Comparison of ENCODE assay signal across 8 cellular contexts in the genomic region with DNA sequence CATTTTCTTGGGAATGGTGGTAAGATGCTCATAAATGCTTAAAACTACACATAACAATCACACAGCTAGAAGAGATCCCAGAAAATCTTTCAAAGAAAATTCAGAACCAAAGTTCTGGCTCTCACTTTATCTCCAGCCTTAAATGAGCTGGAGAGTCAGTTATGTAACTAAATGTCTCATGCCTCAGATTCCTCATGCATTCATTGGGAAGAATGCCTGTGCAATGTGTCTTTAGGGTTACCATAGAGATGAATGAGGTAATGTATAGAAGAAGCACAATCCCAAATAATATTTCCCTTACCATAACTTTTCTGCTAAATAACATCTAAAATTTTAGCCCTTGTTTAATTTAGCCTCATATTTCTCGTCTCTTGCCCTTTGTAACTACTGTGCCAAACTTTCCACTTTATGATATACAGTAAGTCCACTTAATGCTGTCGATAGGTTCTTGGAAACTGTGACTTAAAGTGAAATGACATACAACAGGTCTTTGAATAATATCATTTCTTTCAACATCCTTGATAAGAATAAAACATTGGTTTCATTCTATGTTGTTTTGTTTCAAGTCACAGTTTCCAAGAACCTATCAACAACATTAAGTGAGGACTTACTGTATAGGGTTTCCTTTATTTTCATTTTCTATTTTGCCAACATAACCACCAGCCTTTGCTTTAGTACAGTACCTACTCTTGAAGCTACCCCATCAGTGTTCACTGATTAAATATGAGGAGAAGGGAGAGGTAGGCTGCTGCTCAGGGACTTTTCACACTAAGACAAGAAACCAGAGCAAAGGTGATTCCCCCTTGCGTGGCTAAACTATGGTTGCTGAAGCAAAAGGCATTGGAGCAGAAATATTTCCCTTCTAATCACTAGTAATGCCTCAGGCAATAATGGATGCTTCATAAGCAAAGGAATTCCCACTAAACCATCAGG.
A peak's percentile ranks its signal among the peaks of the same experiment; 100 is the strongest.
DNase-seq lines count a peak whose midpoint lies in the region; ATAC-seq, FAIRE-seq and TF ChIP-seq lines count a peak whose summit lies in the region.

No MANE protein-coding gene starts in this region.

- no peak for FAIRE-seq in endothelial cell of umbilical vein (lab: Jason Lieb, UNC)

- H3K27ac ChIP-seq in AG04450 (ENCODE audit: low read depth, low read length) = no peak overlapping the region
- H3K27ac ChIP-seq in endothelial cell of umbilical vein (ENCODE audit: insufficient read depth, low read depth, low read length) = no peak overlapping the region

- peak; percentile 48 for ATAC-seq in GM21360 (IDR thresholded peaks at IDR 0.05; ENCODE audit: unreplicated experiment)

- no peaks in the 10 kb centered on the region for H3K9me1 ChIP-seq in endothelial cell of umbilical vein (replicated peaks; ENCODE audit: control insufficient read depth, extremely low read depth, insufficient read depth, low read length)

- TF ChIP-seq CTCF in AG04450 (IDR thresholded peaks at IDR 0.05; ENCODE audit: low read depth, low read length) = no peak
- TF ChIP-seq CTCF in endothelial cell of umbilical vein (IDR thresholded peaks at IDR 0.05; ENCODE audit: extremely low read depth in 1 of 2, insufficient read depth in 1 of 2, low read depth in 1 of 2, low read length in 2 of 2) = no peak
- no peak for TF ChIP-seq CTCF in GM20000 (IDR thresholded peaks at IDR 0.05; ENCODE audit: extremely low read depth, missing control alignments)

- DNase-seq in AG04450 (ENCODE audit: low read depth, low spot score) (peak; percentile 44), NCI-H1048 (lab: John Stamatoyannopoulos, UW) (peak; percentile 2), endothelial cell of umbilical vein (ENCODE audit: low read depth, low spot score) (peak; percentile 15), NCI-H2107 treated with DMSO at 0.1 percent for 48 hours (lab: John Stamatoyannopoulos, UW; ENCODE audit: unreplicated experiment) (no peak), NOMO-1 treated with DMSO at 0.1 percent for 48 hours (lab: John Stamatoyannopoulos, UW; ENCODE audit: unreplicated experiment) (no peak), GM20000 (ENCODE audit: low spot score) (no peak), NCI-H524 treated with DMSO at 0.1 percent for 48 hours (lab: John Stamatoyannopoulos, UW) (no peak)

- no peaks in the 10 kb centered on the region for H3K36me3 ChIP-seq in endothelial cell of umbilical vein (ENCODE audit: control insufficient read depth in 2 of 2, extremely low read depth in 1 of 2, insufficient read depth in 2 of 2, low read length in 2 of 2)

- dilution Hi-C loops in endothelial cell of umbilical vein (cut with MboI; ENCODE audit: extremely low pct_ligation_motif_present, low sequenced_read_pairs) = no loop called here

- H3K27me3 ChIP-seq in AG04450 (ENCODE audit: control insufficient read depth, insufficient read depth, low read length) (no peaks in the 10 kb centered on the region), endothelial cell of umbilical vein (ENCODE audit: control insufficient read depth in 2 of 2, insufficient read depth in 2 of 2, low read length in 2 of 2) (no peaks in the 10 kb centered on the region)

- no peak for TF ChIP-seq POLR2A in endothelial cell of umbilical vein (IDR thresholded peaks at IDR 0.05; ENCODE audit: low read depth, low read length)

- H3K9ac ChIP-seq in endothelial cell of umbilical vein (replicated peaks; ENCODE audit: extremely low read depth, insufficient read depth, low read length) = no peak overlapping the region

- CTCF ChIA-PET in AG04450 (lab: Charles Lee) (no interaction called here), endothelial cell of umbilical vein (lab: Charles Lee) (interaction anchor here (0.5 to 1.7 kb wide), 4 partner anchors 9 to 76 kb away, joined by 3 to 5 read pairs (median 4); no protein-coding TSS in a partner anchor)

- POLR2A ChIA-PET in AG04450 (lab: Yijun Ruan, JAX) = interaction anchor here (0.6 to 0.7 kb wide), 2 partner anchors 160 to 295 kb away, joined by 3 read pairs; no protein-coding TSS in a partner anchor
- POLR2A ChIA-PET in endothelial cell of umbilical vein (lab: Charles Lee) = interaction anchor here (0.6 kb wide), 1 partner anchor 399 kb away, joined by 3 read pairs; no protein-coding TSS in a partner anchor

- H2AFZ ChIP-seq in endothelial cell of umbilical vein (ENCODE audit: low read depth, low read length) = no peak overlapping the region

- no peaks in the 10 kb centered on the region for H3K79me2 ChIP-seq in endothelial cell of umbilical vein (ENCODE audit: control insufficient read depth, insufficient read depth, low read length)

- intact Hi-C loops in endothelial cell of umbilical vein (cut with micrococcal nuclease) = loop anchor here (2.0 kb wide), 1 partner anchor 51 kb away; no protein-coding TSS in a partner anchor

- H3K4me3 ChIP-seq in AG04450 (ENCODE audit: low read depth, low read length) (no peak overlapping the region), endothelial cell of umbilical vein (replicated peaks in 1 of 3; ENCODE audit: insufficient read depth in 1 of 3, low read depth in 1 of 3, low read length in 3 of 3) (no peak overlapping the region)

- no TSS peak for BruUV-seq in endothelial cell of umbilical vein (replicated peaks; lab: Mats Ljungman, UMichigan)

- H3K4me2 ChIP-seq in endothelial cell of umbilical vein (ENCODE audit: insufficient read depth, low read length) = no peak overlapping the region

- no peaks in the 10 kb centered on the region for H4K20me1 ChIP-seq in endothelial cell of umbilical vein (replicated peaks; ENCODE audit: control insufficient read depth, extremely low read depth, insufficient read depth, low read length)

- H3K9me3 ChIP-seq in AG04450 (ENCODE audit: control insufficient read depth, insufficient read depth, low read length) (no peaks in the 10 kb centered on the region), endothelial cell of umbilical vein (replicated peaks; ENCODE audit: control insufficient read depth, insufficient read depth, low read length) (no peaks in the 10 kb centered on the region)

- peaks cover 11% of the 10 kb centered on the region for H3K4me1 ChIP-seq in endothelial cell of umbilical vein (ENCODE audit: control insufficient read depth, extremely low read depth, insufficient read depth, low read length)

TF ChIP-seq in endothelial cell of umbilical vein, 7 proteins besides CTCF, POLR2A, EP300 and RAD21:
- TF ChIP-seq MYC (IDR thresholded peaks at IDR 0.05; ENCODE audit: low read depth, low read length) = no peak
- TF ChIP-seq FOS (IDR thresholded peaks at IDR 0.05; ENCODE audit: borderline replicate concordance, insufficient read depth, low read length) = no peak
- no peak for TF ChIP-seq POLR2AphosphoS5 (IDR thresholded peaks at IDR 0.05; ENCODE audit: insufficient read depth, low read depth, low read length)
- TF ChIP-seq EZH2 (IDR thresholded peaks at IDR 0.05; ENCODE audit: borderline replicate concordance, low read depth, low read length, severe bottlenecking) = no peak
- TF ChIP-seq GATA2 (IDR thresholded peaks at IDR 0.05; ENCODE audit: insufficient read depth, insufficient read length, low read depth, low read length) = no peak
- TF ChIP-seq, protein P1, sequence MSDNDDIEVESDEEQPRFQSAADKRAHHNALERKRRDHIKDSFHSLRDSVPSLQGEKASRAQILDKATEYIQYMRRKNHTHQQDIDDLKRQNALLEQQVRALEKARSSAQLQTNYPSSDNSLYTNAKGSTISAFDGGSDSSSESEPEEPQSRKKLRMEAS (IDR thresholded peaks at IDR 0.05; ENCODE audit: insufficient read depth, insufficient read length) = no peak
- TF ChIP-seq JUN (IDR thresholded peaks at IDR 0.05; ENCODE audit: borderline replicate concordance, insufficient read depth, insufficient read length, low read depth) = no peak

Comparison
In these comparisons a context has a peak if more than half of its experiments do, and no peak if none do; other contexts are left out.
1. DNase-seq: peak in AG04450 (single experiment), NCI-H1048 (single experiment) and endothelial cell of umbilical vein (single experiment); none in NCI-H2107 treated with DMSO at 0.1 percent for 48 hours (single experiment), NOMO-1 treated with DMSO at 0.1 percent for 48 hours (single experiment), GM20000 (single experiment) and NCI-H524 treated with DMSO at 0.1 percent for 48 hours (single experiment).